ENCODE assay signal across 8 cellular contexts in genomic region chr10:13161267-13162012, GRCh38. TPM values are rescaled to one million over a fixed set of nuclear protein-coding genes. Genes with fewer than 3 reads are reported as not detected.
DNase-seq lines count a peak whose midpoint lies in the region; ATAC-seq and TF ChIP-seq lines count a peak whose summit lies in the region.

Gene MCM10 (plus strand): TSS chr10:13161558. CDS start chr10:13164203, 2,645 bp downstream.

- H3K36me3 ChIP-seq in OCI-LY3 (replicated peaks; ENCODE audit: low read depth, low read length), result no peaks in the 10 kb centered on the region
- peaks cover 4% of the 10 kb centered on the region for H3K36me3 ChIP-seq in mucosa of descending colon (ENCODE audit: low read depth)

- TF ChIP-seq CTCF in OCI-LY3 (IDR thresholded peaks at IDR 0.05; ENCODE audit: low read depth, low read length) (peak; percentile 66), epithelial cell of esophagus (IDR thresholded peaks at IDR 0.05; ENCODE audit: insufficient read depth, low read depth, low read length, missing control alignments) (peak; percentile 82), mucosa of descending colon (IDR thresholded peaks at IDR 0.05) (peak; percentile 75)

- H3K4me3 ChIP-seq in OCI-LY3 (ENCODE audit: low read length) (peak within 1 kb of the TSS; percentile 92), epithelial cell of esophagus (ENCODE audit: low read length) (peak within 1 kb of the TSS; percentile 62), mucosa of descending colon (peak within 1 kb of the TSS; percentile 17)

- H3K27me3 ChIP-seq in OCI-LY3 (ENCODE audit: low read depth, low read length), result no peaks in the 10 kb centered on the region

- ATAC-seq in GM21526 (IDR thresholded peaks at IDR 0.05; ENCODE audit: low FRiP score, unreplicated experiment) (peak; percentile 100), mucosa of descending colon (peak; percentile 100)

- H4K20me1 ChIP-seq in OCI-LY3 (ENCODE audit: insufficient read depth, low read length), result no peaks in the 10 kb centered on the region

- H3K27ac ChIP-seq in OCI-LY3 (ENCODE audit: low read length), result 0 out of 2 replicates have a peak within 1 kb of the TSS, but pooled peaks have one; percentile 25

- intact Hi-C loops in mucosa of descending colon (cut with DNase I, micrococcal nuclease), result loop anchor here in 1 of 2 donors (1.0 kb wide), 1 partner anchor 45 kb away; no protein-coding TSS in a partner anchor

- peak within 1 kb of the TSS; percentile 100 for H2AFZ ChIP-seq in OCI-LY3 (ENCODE audit: low read depth, low read length)

- DNase-seq in DMS114 treated with DMSO at 0.1 percent for 48 hours (lab: John Stamatoyannopoulos, UW; ENCODE audit: unreplicated experiment), result peak; percentile 98
- DNase-seq in HuH-7.5 (ENCODE audit: low spot score), result peak; percentile 90
- DNase-seq in activated CD8-positive, alpha-beta memory T cell treated with anti-CD3 and anti-CD28 coated beads, Interleukin-2, amount 50 U/mL, for 48 hours, result peak; percentile 98
- DNase-seq in epithelial cell of esophagus (ENCODE audit: low read depth), result peak; percentile 100
- peak; percentile 97 to 100 (median 97) for DNase-seq in mucosa of descending colon
- DNase-seq in stimulated activated CD8-positive, alpha-beta memory T cell treated with anti-CD3 and anti-CD28 coated beads, Interleukin-4, amount 100 ng/mL, for 24 hours (ENCODE audit: low read depth), result peak; percentile 96

- H3K9me3 ChIP-seq in OCI-LY3 (ENCODE audit: insufficient read depth, low read length) (no peaks in the 10 kb centered on the region), mucosa of descending colon (no peaks in the 10 kb centered on the region)

- H3K4me1 ChIP-seq in OCI-LY3 (ENCODE audit: low read length) (peaks cover 6% of the 10 kb centered on the region; the same call in 1 of the 2 replicates), mucosa of descending colon (ENCODE audit: low read depth) (peaks cover 17% of the 10 kb centered on the region)

- peaks cover 46% of the 10 kb centered on the region for H3K79me2 ChIP-seq in OCI-LY3 (ENCODE audit: low read length)

- peak within 1 kb of the TSS; percentile 92 for H3K4me2 ChIP-seq in OCI-LY3 (ENCODE audit: low read length)

- peak within 1 kb of the TSS; percentile 81 for H3K9ac ChIP-seq in OCI-LY3 (ENCODE audit: low read length)

RNA-seq across cellular contexts. Expression of gene MCM10, which starts in this region (rescaled TPM):
- 1 to 10 TPM; 1.6 to 8.6 (median 2.2) TPM for total RNA-seq in mucosa of descending colon

Comparison
In these comparisons a context has a peak if more than half of its experiments do, and no peak if none do; other contexts are left out.
1. Peak in every context shown above with its lines: DNase-seq, ATAC-seq, H3K4me3 ChIP-seq and H3K27ac ChIP-seq.
2. H3K4me3 ChIP-seq: peak in every context shown above with its lines; median percentile 92 in OCI-LY3; 62 in epithelial cell of esophagus; 17 in mucosa of descending colon.